1 cellular context compared by ENCODE assay signal in genomic region chr17:64661981-64662773, GRCh38.
TF ChIP-seq lines count a peak whose summit lies in the region.

Gene SMURF2 (minus strand): TSS chr17:64662307. CDS start chr17:64661880, 427 bp downstream.

TF ChIP-seq in HepG2, 621 proteins besides CTCF, POLR2A, EP300 and RAD21 (continued from another document and continues in another):
- TF ChIP-seq AFF4 (CRISPR knock-in tag; IDR thresholded peaks at IDR 0.05) (no peak), U2AF2 (IDR thresholded peaks at IDR 0.05; ENCODE audit: low read depth, low read length) (no peak), ZNF543 (CRISPR knock-in tag; IDR thresholded peaks at IDR 0.05) (no peak), ZNF235 (CRISPR knock-in tag; IDR thresholded peaks at IDR 0.05; ENCODE audit: borderline replicate concordance) (no peak), SKIL (CRISPR knock-in tag; IDR thresholded peaks at IDR 0.05; ENCODE audit: borderline replicate concordance) (no peak), CBFB (CRISPR knock-in tag; IDR thresholded peaks at IDR 0.05) (0 out of 2 replicates have a peak, but pooled peaks have one; percentile 20), ZNF282 (IDR thresholded peaks at IDR 0.05; ENCODE audit: partially characterized antibody) (no peak), ZNF768 (CRISPR knock-in tag; IDR thresholded peaks at IDR 0.05) (peak; percentile 54; the same call in 1 of the 2 replicates), ZNF607 (CRISPR knock-in tag; IDR thresholded peaks at IDR 0.05; ENCODE audit: borderline replicate concordance) (peak; percentile 66; the same call in 1 of the 2 replicates), MBNL3 (CRISPR knock-in tag; conservative IDR thresholded peaks at IDR 0.05) (no peak), NFIB (CRISPR knock-in tag; IDR thresholded peaks at IDR 0.05; ENCODE audit: borderline replicate concordance) (no peak), CBX1 (IDR thresholded peaks at IDR 0.05; ENCODE audit: low read depth) (no peak), E2F5 (CRISPR knock-in tag; conservative IDR thresholded peaks at IDR 0.05) (peak; percentile 59; the same call in 1 of the 2 replicates), ZNF333 (CRISPR knock-in tag; IDR thresholded peaks at IDR 0.05; ENCODE audit: borderline replicate concordance) (no peak), ZMYM2 (CRISPR knock-in tag; IDR thresholded peaks at IDR 0.05) (peak; percentile 58; the same call in 1 of the 2 replicates), REPIN1 (CRISPR knock-in tag; IDR thresholded peaks at IDR 0.05; ENCODE audit: borderline replicate concordance, low read depth) (no peak), BRD4 (CRISPR knock-in tag; IDR thresholded peaks at IDR 0.05) (peak; percentile 49; the same call in 1 of the 2 replicates), HDAC1 (CRISPR knock-in tag; IDR thresholded peaks at IDR 0.05) (peak; percentile 19; the same call in 1 of the 2 replicates), KLF6 (CRISPR knock-in tag; IDR thresholded peaks at IDR 0.05) (no peak; the same call in 1 of the 2 replicates), ATRX (CRISPR knock-in tag; IDR thresholded peaks at IDR 0.05; ENCODE audit: borderline replicate concordance) (no peak), MAFG (CRISPR knock-in tag; IDR thresholded peaks at IDR 0.05) (no peak), ZBTB33 (CRISPR knock-in tag; IDR thresholded peaks at IDR 0.05) (no peak), MED1 (CRISPR knock-in tag; IDR thresholded peaks at IDR 0.05) (peak; percentile 18; the same call in 1 of the 2 replicates), ASH2L (IDR thresholded peaks at IDR 0.05; ENCODE audit: insufficient read length, low read depth, low read length) (peak; percentile 44), SAP130 (CRISPR knock-in tag; IDR thresholded peaks at IDR 0.05; ENCODE audit: low read depth) (peak; percentile 53), JUN (CRISPR knock-in tag; IDR thresholded peaks at IDR 0.05) (no peak), ZMYM4 (CRISPR knock-in tag; IDR thresholded peaks at IDR 0.05) (no peak), NFYB (CRISPR knock-in tag; IDR thresholded peaks at IDR 0.05) (no peak), ZMYM3 (CRISPR knock-in tag; IDR thresholded peaks at IDR 0.05) (0 out of 2 replicates have a peak, but pooled peaks have one; percentile 50), HOXA7 (CRISPR knock-in tag; IDR thresholded peaks at IDR 0.05) (no peak), ZNF598 (CRISPR knock-in tag; IDR thresholded peaks at IDR 0.05; ENCODE audit: borderline replicate concordance) (no peak), AKNA (CRISPR knock-in tag; IDR thresholded peaks at IDR 0.05; ENCODE audit: borderline replicate concordance) (0 out of 2 replicates have a peak, but pooled peaks have one; percentile 33), ZNF850 (CRISPR knock-in tag; conservative IDR thresholded peaks at IDR 0.05) (no peak)
- TF ChIP-seq, protein P1, sequence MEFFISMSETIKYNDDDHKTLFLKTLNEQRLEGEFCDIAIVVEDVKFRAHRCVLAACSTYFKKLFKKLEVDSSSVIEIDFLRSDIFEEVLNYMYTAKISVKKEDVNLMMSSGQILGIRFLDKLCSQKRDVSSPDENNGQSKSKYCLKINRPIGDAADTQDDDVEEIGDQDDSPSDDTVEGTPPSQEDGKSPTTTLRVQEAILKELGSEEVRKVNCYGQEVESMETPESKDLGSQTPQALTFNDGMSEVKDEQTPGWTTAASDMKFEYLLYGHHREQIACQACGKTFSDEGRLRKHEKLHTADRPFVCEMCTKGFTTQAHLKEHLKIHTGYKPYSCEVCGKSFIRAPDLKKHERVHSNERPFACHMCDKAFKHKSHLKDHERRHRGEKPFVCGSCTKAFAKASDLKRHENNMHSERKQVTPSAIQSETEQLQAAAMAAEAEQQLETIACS (CRISPR knock-in tag; IDR thresholded peaks at IDR 0.05): peak; percentile 79
- TF ChIP-seq, protein P2, sequence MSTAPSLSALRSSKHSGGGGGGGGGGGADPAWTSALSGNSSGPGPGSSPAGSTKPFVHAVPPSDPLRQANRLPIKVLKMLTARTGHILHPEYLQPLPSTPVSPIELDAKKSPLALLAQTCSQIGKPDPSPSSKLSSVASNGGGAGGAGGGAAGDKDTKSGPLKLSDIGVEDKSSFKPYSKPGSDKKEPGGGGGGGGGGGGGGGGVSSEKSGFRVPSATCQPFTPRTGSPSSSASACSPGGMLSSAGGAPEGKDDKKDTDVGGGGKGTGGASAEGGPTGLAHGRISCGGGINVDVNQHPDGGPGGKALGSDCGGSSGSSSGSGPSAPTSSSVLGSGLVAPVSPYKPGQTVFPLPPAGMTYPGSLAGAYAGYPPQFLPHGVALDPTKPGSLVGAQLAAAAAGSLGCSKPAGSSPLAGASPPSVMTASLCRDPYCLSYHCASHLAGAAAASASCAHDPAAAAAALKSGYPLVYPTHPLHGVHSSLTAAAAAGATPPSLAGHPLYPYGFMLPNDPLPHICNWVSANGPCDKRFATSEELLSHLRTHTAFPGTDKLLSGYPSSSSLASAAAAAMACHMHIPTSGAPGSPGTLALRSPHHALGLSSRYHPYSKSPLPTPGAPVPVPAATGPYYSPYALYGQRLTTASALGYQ (CRISPR knock-in tag; IDR thresholded peaks at IDR 0.05): no peak
- TF ChIP-seq, protein P3, sequence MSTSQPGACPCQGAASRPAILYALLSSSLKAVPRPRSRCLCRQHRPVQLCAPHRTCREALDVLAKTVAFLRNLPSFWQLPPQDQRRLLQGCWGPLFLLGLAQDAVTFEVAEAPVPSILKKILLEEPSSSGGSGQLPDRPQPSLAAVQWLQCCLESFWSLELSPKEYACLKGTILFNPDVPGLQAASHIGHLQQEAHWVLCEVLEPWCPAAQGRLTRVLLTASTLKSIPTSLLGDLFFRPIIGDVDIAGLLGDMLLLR (CRISPR knock-in tag; IDR thresholded peaks at IDR 0.05): peak; percentile 15; the same call in 1 of the 2 replicates
- TF ChIP-seq, protein P4, sequence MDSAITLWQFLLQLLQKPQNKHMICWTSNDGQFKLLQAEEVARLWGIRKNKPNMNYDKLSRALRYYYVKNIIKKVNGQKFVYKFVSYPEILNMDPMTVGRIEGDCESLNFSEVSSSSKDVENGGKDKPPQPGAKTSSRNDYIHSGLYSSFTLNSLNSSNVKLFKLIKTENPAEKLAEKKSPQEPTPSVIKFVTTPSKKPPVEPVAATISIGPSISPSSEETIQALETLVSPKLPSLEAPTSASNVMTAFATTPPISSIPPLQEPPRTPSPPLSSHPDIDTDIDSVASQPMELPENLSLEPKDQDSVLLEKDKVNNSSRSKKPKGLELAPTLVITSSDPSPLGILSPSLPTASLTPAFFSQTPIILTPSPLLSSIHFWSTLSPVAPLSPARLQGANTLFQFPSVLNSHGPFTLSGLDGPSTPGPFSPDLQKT (CRISPR knock-in tag; IDR thresholded peaks at IDR 0.05; ENCODE audit: borderline replicate concordance): no peak; the same call in 1 of the 2 replicates
